In genomic region chr3:10284496-10284895, GRCh38 we compare ENCODE assay signal across 15 cellular contexts. TPM values are rescaled to one million over a fixed set of nuclear protein-coding genes. Genes with fewer than 3 reads are reported as not detected.
DNase-seq lines count a peak whose midpoint lies in the region; ATAC-seq, FAIRE-seq and TF ChIP-seq lines count a peak whose summit lies in the region.
"Had no signal": no experiment of that assay in that cellular context is flagged by ENCODE, and none has a peak within 500 bp of the region (broad histone marks: within the 10 kb centered on the region; RNA-seq: fewer than 3 reads in every experiment).

No MANE protein-coding gene starts in this region.

- no peaks in the 10 kb centered on the region for H3K9me3 Mint-ChIP-seq in activated naive CD8-positive, alpha-beta T cell treated with anti-CD3 and anti-CD28 coated beads, Interleukin-2, amount 50 U/mL, for 24 hours

- no peaks in the 10 kb centered on the region for H3K27me3 ChIP-seq in trophoblast cell (ENCODE audit: insufficient read depth, low read length)
- H3K27me3 ChIP-seq: adrenal gland had no signal

- H3K9ac ChIP-seq in trophoblast cell (ENCODE audit: low read length), result no peak overlapping the region

- no peak overlapping the region for H3K23ac ChIP-seq in trophoblast cell (ENCODE audit: low read length)

- no peak overlapping the region for H2AFZ ChIP-seq in trophoblast cell (ENCODE audit: insufficient read depth, low read length, poor library complexity)

- no peak overlapping the region for H4K12ac ChIP-seq in trophoblast cell (ENCODE audit: low read depth, low read length)

- H3K36me3 ChIP-seq in trophoblast cell (ENCODE audit: control insufficient read depth in 1 of 2, insufficient read depth in 2 of 2, low read length in 2 of 2), result peaks cover 31 to 39% of the 10 kb centered on the region in 2 experiments

- no peak overlapping the region for H3K18ac ChIP-seq in trophoblast cell (ENCODE audit: low read length)

- no peak overlapping the region for H4K8ac ChIP-seq in trophoblast cell (ENCODE audit: low read depth, low read length)

- WGBS in trophoblast cell (ENCODE audit: extremely low coverage, insufficient coverage, insufficient read length), result no CpG with 5 or more reads among the region's 9 CpGs

- no peak overlapping the region for H3K4ac ChIP-seq in trophoblast cell (ENCODE audit: low read depth, low read length)

- no peak overlapping the region for H3K27ac ChIP-seq in trophoblast cell (ENCODE audit: low read depth, low read length)
- H3K27ac ChIP-seq: adrenal gland, RWPE1 had no signal

- H3K4me3 Mint-ChIP-seq in activated naive CD8-positive, alpha-beta T cell treated with anti-CD3 and anti-CD28 coated beads, Interleukin-2, amount 50 U/mL, for 24 hours, result no peak overlapping the region

- H4K91ac ChIP-seq in trophoblast cell (ENCODE audit: low read depth, low read length), result no peak overlapping the region

- no peak overlapping the region for H2BK120ac ChIP-seq in trophoblast cell (ENCODE audit: insufficient read depth, low read length, poor library complexity)

- peaks cover 48% of the 10 kb centered on the region for H3K4me1 Mint-ChIP-seq in activated naive CD8-positive, alpha-beta T cell treated with anti-CD3 and anti-CD28 coated beads, Interleukin-2, amount 50 U/mL, for 24 hours

- H3K9me3 ChIP-seq in trophoblast cell (ENCODE audit: insufficient read depth, low read depth, low read length), result peaks cover 3% of the 10 kb centered on the region
- H3K9me3 ChIP-seq: adrenal gland had no signal

- H3K79me1 ChIP-seq in trophoblast cell (ENCODE audit: low read length), result no peaks in the 10 kb centered on the region

- H3K14ac ChIP-seq in trophoblast cell (ENCODE audit: low read length), result no peak overlapping the region

- DNase-seq in GM12892 (ENCODE audit: insufficient read length) (no peak), trophoblast cell (no peak), cardiac septum (ENCODE audit: low spot score) (no peak), H4 (ENCODE audit: low spot score) (no peak)
- DNase-seq in activated CD4-positive, alpha-beta T cell treated with anti-CD3 and anti-CD28 coated beads for 4 hours, result peak; percentile 48
- DNase-seq in activated naive CD8-positive, alpha-beta T cell treated with anti-CD3 and anti-CD28 coated beads, Interleukin-2, amount 50 U/mL, for 24 hours, result peak; percentile 28
- DNase-seq: MM.1S, NCI-H226 had no signal

- no peaks in the 10 kb centered on the region for H3K79me2 ChIP-seq in trophoblast cell (ENCODE audit: control insufficient read depth, insufficient read depth, low read length, poor library complexity)

- no peak overlapping the region for H2BK5ac ChIP-seq in trophoblast cell (ENCODE audit: low read depth, low read length, poor library complexity)

- TF ChIP-seq POLR2A in GM12892 (IDR thresholded peaks at IDR 0.05; ENCODE audit: low read depth, low read length), result no peak

- peak overlapping the region; percentile 29 for H3K27ac Mint-ChIP-seq in activated naive CD8-positive, alpha-beta T cell treated with anti-CD3 and anti-CD28 coated beads, Interleukin-2, amount 50 U/mL, for 24 hours

- no peak overlapping the region for H2AK5ac ChIP-seq in trophoblast cell (ENCODE audit: low read length)

- H2BK12ac ChIP-seq in trophoblast cell (ENCODE audit: low read length), result no peak overlapping the region

- peak overlapping the region; percentile 14 for H3K4me3 ChIP-seq in trophoblast cell (ENCODE audit: low read depth, low read length)
- H3K4me3 ChIP-seq: adrenal gland, smooth muscle cell had no signal

- H3K4me1 ChIP-seq in trophoblast cell (ENCODE audit: control insufficient read depth in 1 of 2, insufficient read depth in 2 of 2, low read length in 2 of 2), result peaks cover 0 to 4% of the 10 kb centered on the region in 2 experiments
- H3K4me1 ChIP-seq: adrenal gland had no signal

- peak; percentile 54 for FAIRE-seq in GM12892 (lab: Jason Lieb, UNC)

- no peak overlapping the region for H3K4me2 ChIP-seq in trophoblast cell (ENCODE audit: low read length)
- H3K4me2 ChIP-seq: smooth muscle cell had no signal

- H3K27me3 Mint-ChIP-seq in activated naive CD8-positive, alpha-beta T cell treated with anti-CD3 and anti-CD28 coated beads, Interleukin-2, amount 50 U/mL, for 24 hours, result no peaks in the 10 kb centered on the region

- intact Hi-C loops in cardiac septum (cut with DNase I), result no loop called here

- H3K36me3 Mint-ChIP-seq in activated naive CD8-positive, alpha-beta T cell treated with anti-CD3 and anti-CD28 coated beads, Interleukin-2, amount 50 U/mL, for 24 hours (ENCODE audit: low read depth), result peaks cover 42% of the 10 kb centered on the region

- peak; percentile 70 for ATAC-seq in activated naive CD8-positive, alpha-beta T cell treated with anti-CD3 and anti-CD28 coated beads, Interleukin-2, amount 50 U/mL, for 24 hours
- ATAC-seq in HG03045 (IDR thresholded peaks at IDR 0.05; ENCODE audit: unreplicated experiment) (no peak), GM18907 (IDR thresholded peaks at IDR 0.05; ENCODE audit: unreplicated experiment) (no peak)

RNA-seq across cellular contexts. Expression of gene GHRL, which starts 8.3 kb away (rescaled TPM):
- 1.9 TPM for polyA plus RNA-seq in GM12892 (2012; ENCODE audit: missing spikeins)
- polyA plus RNA-seq in trophoblast cell (2013), result 0.04 and 0.08 TPM in 2 replicates
- 0.48 TPM for total RNA-seq in cardiac septum
- not detected in 2 replicates for total RNA-seq in H4 (2014; rRNA removed; shearing (Covaris generic))
- total RNA-seq: G401, smooth muscle cell had no signal
- polyA plus RNA-seq: BJ had no signal

RNA-seq across cellular contexts. Expression of gene TATDN2, which starts 36.2 kb away (rescaled TPM):
- 19.4 TPM for polyA plus RNA-seq in GM12892 (2012; ENCODE audit: missing spikeins)
- polyA plus RNA-seq in trophoblast cell (2013), result 12.9 and 13.5 TPM in 2 replicates
- total RNA-seq in cardiac septum, result 19.8 TPM
- total RNA-seq in H4 (2014; rRNA removed; shearing (Covaris generic)), result 6.4 and 9.7 TPM in 2 replicates

RNA-seq across cellular contexts. Expression of gene SEC13, which starts 36.4 kb away (rescaled TPM):
- 76.0 TPM for polyA plus RNA-seq in GM12892 (2012; ENCODE audit: missing spikeins)
- polyA plus RNA-seq in trophoblast cell (2013), result 201 and 208 TPM in 2 replicates
- total RNA-seq in cardiac septum, result 59.2 TPM
- 176 and 203 TPM in 2 replicates for total RNA-seq in H4 (2014; rRNA removed; shearing (Covaris generic))

Comparison
In these comparisons a context has a peak if more than half of its experiments do, and no peak if none do; other contexts are left out.
1. DNase-seq: peak in activated CD4-positive, alpha-beta T cell treated with anti-CD3 and anti-CD28 coated beads for 4 hours (2 of 2) and activated naive CD8-positive, alpha-beta T cell treated with anti-CD3 and anti-CD28 coated beads, Interleukin-2, amount 50 U/mL, for 24 hours (single experiment); none in GM12892 (single experiment), trophoblast cell (0 of 2), cardiac septum (single experiment) and H4 (single experiment).